In genomic region chr14:103562385-103563088, GRCh38 we compare ENCODE assay signal across 8 cellular contexts. TPM values are rescaled to one million over a fixed set of nuclear protein-coding genes. Genes with fewer than 3 reads are reported as not detected.
A peak's percentile ranks its signal among the peaks of the same experiment; 100 is the strongest.
DNase-seq lines count a peak whose midpoint lies in the region; ATAC-seq, FAIRE-seq and TF ChIP-seq lines count a peak whose summit lies in the region.

BAG5 (minus strand) TSS chr14:103562657; CDS start chr14:103561164, 1,493 bp downstream.
COA8 (plus strand) TSS chr14:103562960; CDS start chr14:103563002, 42 bp downstream.

- DNase-seq in AG04449 (ENCODE audit: low read depth, low spot score) (no peak), NCI-H345 treated with DMSO at 0.1 percent for 48 hours (lab: John Stamatoyannopoulos, UW; ENCODE audit: unreplicated experiment) (peak; percentile 70), kidney (peak; percentile 97)
- peak; percentile 87 for DNase-seq in activated CD4-positive, CD25-positive, alpha-beta regulatory T cell treated with anti-CD3 and anti-CD28 coated beads, Interleukin-2, amount 50 U/mL, for 72 hours
- peak; percentile 77 to 81 for DNase-seq in central memory CD8-positive, alpha-beta T cell (ENCODE audit: low spot score in 2 of 2)
- DNase-seq in stimulated activated CD4-positive, alpha-beta T cell treated with anti-CD3 and anti-CD28 coated beads, Interleukin-15, amount 100 ng/mL, for 1 hour (ENCODE audit: low read depth in 1 of 2, low spot score in 1 of 2) = peak; percentile 74 to 80

- peak within 1 kb of the TSS; percentile 93 for H3K27ac ChIP-seq in kidney (ENCODE audit: low read depth in 2 of 2, low read length in 2 of 2)

- no peaks in the 10 kb centered on the region for H3K9me3 ChIP-seq in kidney (ENCODE audit: control insufficient read depth in 1 of 2, low read length in 2 of 2)

- peak within 1 kb of the TSS; percentile 61 to 77 for H3K9ac ChIP-seq in kidney (ENCODE audit: low read length in 2 of 2)

- POLR2A ChIA-PET in AG04449 (lab: Yijun Ruan, JAX) = interaction anchor here (0.6 to 2.0 kb wide), 3 partner anchors 10 to 478 kb away, joined by 3 to 10 read pairs (median 4); no protein-coding TSS in a partner anchor

- no peaks in the 10 kb centered on the region for H3K9me3 Mint-ChIP-seq in central memory CD8-positive, alpha-beta T cell

- intact Hi-C loops in kidney (cut with DNase I) = no loop called here

- TF ChIP-seq CTCF in AG04449 (IDR thresholded peaks at IDR 0.05; ENCODE audit: insufficient read depth, low read length, missing control alignments) (no peak), kidney (IDR thresholded peaks at IDR 0.05; ENCODE audit: borderline replicate concordance, extremely low read depth, insufficient read depth) (no peak)

- peak within 1 kb of the TSS; percentile 94 for H3K27ac Mint-ChIP-seq in central memory CD8-positive, alpha-beta T cell (ENCODE audit: low read depth)

- H3K27me3 Mint-ChIP-seq in central memory CD8-positive, alpha-beta T cell = no peaks in the 10 kb centered on the region

- FAIRE-seq in kidney (lab: Jason Lieb, UNC) = no peak

- H3K4me1 ChIP-seq in kidney (ENCODE audit: control insufficient read depth in 1 of 2, insufficient read depth in 1 of 2, low read depth in 1 of 2, low read length in 2 of 2) = peaks cover 20 to 28% of the 10 kb centered on the region in 2 donors

- peak within 1 kb of the TSS; percentile 67 for H3K4me3 ChIP-seq in AG04449 (ENCODE audit: low read depth, low read length)
- H3K4me3 ChIP-seq in kidney (ENCODE audit: low read length in 2 of 2) = peak within 1 kb of the TSS; percentile 86 to 87

- CTCF ChIA-PET in AG04449 (lab: Yijun Ruan, JAX) = interaction anchor here (0.7 to 8.2 kb wide), 7 partner anchors 9 to 45 kb away, joined by 3 to 79 read pairs (median 5); no protein-coding TSS in a partner anchor

- peaks cover 46% of the 10 kb centered on the region for H3K4me1 Mint-ChIP-seq in central memory CD8-positive, alpha-beta T cell

- H3K36me3 Mint-ChIP-seq in central memory CD8-positive, alpha-beta T cell (ENCODE audit: insufficient read depth) = peaks cover 26% of the 10 kb centered on the region

- peak within 1 kb of the TSS; percentile 92 for H3K4me3 Mint-ChIP-seq in central memory CD8-positive, alpha-beta T cell

- ATAC-seq in GM18870 (IDR thresholded peaks at IDR 0.05; ENCODE audit: unreplicated experiment) = peak; percentile 61
- peak; percentile 81 for ATAC-seq in HG03108 (IDR thresholded peaks at IDR 0.05; ENCODE audit: unreplicated experiment)
- peak; percentile 82 for ATAC-seq in central memory CD8-positive, alpha-beta T cell (replicated peaks; ENCODE audit: extremely low read depth, poor library complexity, severe bottlenecking)

- H3K36me3 ChIP-seq in kidney (ENCODE audit: control insufficient read depth in 1 of 2, insufficient read depth in 2 of 2, low read length in 2 of 2) = peaks cover 7 to 18% of the 10 kb centered on the region in 2 donors

RNA-seq across cellular contexts. Expression of gene BAG5, which starts in this region (rescaled TPM):
- total RNA-seq in kidney = 64.5 TPM
- polyA plus RNA-seq in kidney (ENCODE audit: insufficient read depth, low read depth, low replicate concordance) = 17.1 TPM

RNA-seq across cellular contexts. Expression of gene COA8, which starts in this region (rescaled TPM):
- total RNA-seq in kidney = 40.7 TPM
- 65.1 TPM for polyA plus RNA-seq in kidney (ENCODE audit: insufficient read depth, low read depth, low replicate concordance)
